8 cellular contexts compared by ENCODE assay signal in genomic region chr9:94164756-94165549, GRCh38.
DNase-seq lines count a peak whose midpoint lies in the region; TF ChIP-seq lines count a peak whose summit lies in the region.

No MANE protein-coding gene starts in this region.

- H3K4me3 ChIP-seq in GM06990 (replicated peaks; ENCODE audit: low read depth, low read length) (peak overlapping the region; percentile 57), dorsolateral prefrontal cortex (peak overlapping the region in 44 of 59 donors; percentile 41 to 99 (median 86)), sigmoid colon (peak overlapping the region in 1 of 4 donors; percentile 100)

- H3K9me3 ChIP-seq in sigmoid colon = no peaks in the 10 kb centered on the region

- H3K27ac ChIP-seq in dorsolateral prefrontal cortex (peak overlapping the region in 51 of 59 donors; percentile 41 to 100 (median 90)), sigmoid colon (peak overlapping the region; percentile 100)

- no peaks in the 10 kb centered on the region for H3K36me3 ChIP-seq in GM06990 (ENCODE audit: control insufficient read depth, insufficient read depth, low read length)
- H3K36me3 ChIP-seq in sigmoid colon = no peaks in the 10 kb centered on the region

- intact Hi-C loops in dorsolateral prefrontal cortex (cut with DNase I) = loop anchor here (5.0 to 10.0 kb wide), 4 partner anchors 47 to 130 kb away; partner anchors contain the start of gene PTPDC1 (in 1 of the 2)
- intact Hi-C loops in sigmoid colon (cut with DNase I) = loop anchor here (2.0 to 5.0 kb wide), 2 partner anchors 24 to 33 kb away; no protein-coding TSS in a partner anchor

- no peak for TF ChIP-seq EP300 in sigmoid colon (IDR thresholded peaks at IDR 0.05)

- DNase-seq in GM06990 (ENCODE audit: extremely low read depth, insufficient read length) (no peak), NAMALWA (ENCODE audit: low spot score) (peak; percentile 27), dorsolateral prefrontal cortex (no peak), sigmoid colon (no peak), HEK293T (ENCODE audit: extremely low spot score) (no peak), midbrain (lab: John Stamatoyannopoulos, UW) (no peak), NCI-H226 (no peak)
- no peak for DNase-seq in stimulated activated CD4-positive, alpha-beta T cell treated with anti-CD3 and anti-CD28 coated beads, Interleukin-4, amount 100 ng/mL, for 1 hour

- 58 to 66% methylated on average over 5 of the region's 5 CpGs for WGBS in sigmoid colon, 2 donors

- POLR2A ChIA-PET in HEK293T (lab: Yijun Ruan, JAX) = interaction anchor here (1.6 kb wide), 1 partner anchor 9 kb away, joined by 4 read pairs; no protein-coding TSS in a partner anchor

- TF ChIP-seq CTCF in GM06990 (IDR thresholded peaks at IDR 0.05; ENCODE audit: insufficient read depth, low read length, poor library complexity, severe bottlenecking) (no peak), dorsolateral prefrontal cortex (IDR thresholded peaks at IDR 0.05 in 54 of 56, conservative IDR thresholded peaks at IDR 0.05 in 2 of 56; ENCODE audit: low read depth in 1 of 56, partially characterized antibody in 56 of 56) (no peak), sigmoid colon (IDR thresholded peaks at IDR 0.05) (no peak)

- H3K27me3 ChIP-seq in GM06990 (replicated peaks; ENCODE audit: control insufficient read depth, insufficient read depth, low read length) (no peaks in the 10 kb centered on the region), dorsolateral prefrontal cortex (no peaks in the 10 kb centered on the region), sigmoid colon (no peaks in the 10 kb centered on the region)

- TF ChIP-seq POLR2A in sigmoid colon (IDR thresholded peaks at IDR 0.05) = no peak

- H3K4me1 ChIP-seq in sigmoid colon = peaks cover 0 to 31% (median 28%) of the 10 kb centered on the region in 4 donors

- CTCF ChIA-PET in HEK293T (lab: Yijun Ruan, JAX) = interaction anchor here (0.8 kb wide), 1 partner anchor 53 kb away, joined by 4 read pairs; no protein-coding TSS in a partner anchor

TF ChIP-seq in HEK293T, 16 proteins besides CTCF, POLR2A, EP300 and RAD21:
- TF ChIP-seq HDGF (IDR thresholded peaks at IDR 0.05; ENCODE audit: borderline replicate concordance) = no peak
- no peak for TF ChIP-seq L3MBTL2 (conservative IDR thresholded peaks at IDR 0.05)
- TF ChIP-seq SUZ12 (IDR thresholded peaks at IDR 0.05) = no peak
